Comparison of ENCODE assay signal across 15 cellular contexts in genomic region chr10:20616918-20617801, GRCh38.
DNase-seq lines count a peak whose midpoint lies in the region; ATAC-seq, FAIRE-seq and TF ChIP-seq lines count a peak whose summit lies in the region.
"Had no signal": no experiment of that assay in that cellular context is flagged by ENCODE, and none has a peak within 500 bp of the region (broad histone marks: within the 10 kb centered on the region; RNA-seq: fewer than 3 reads in every experiment).

No MANE protein-coding gene starts in this region.

- H3K79me2 ChIP-seq in K562 (ENCODE audit: control insufficient read depth, insufficient read depth, low read length) (no peaks in the 10 kb centered on the region), trophoblast cell (ENCODE audit: control insufficient read depth, insufficient read depth, low read length, poor library complexity) (no peaks in the 10 kb centered on the region)

- POLR2A ChIA-PET in K562 (lab: Yijun Ruan, JAX) = no interaction called here

- ATAC-seq in K562 = no peak

- H3K4me1 ChIP-seq in K562 (replicated peaks in 1 of 2; ENCODE audit: control insufficient read depth in 2 of 2, insufficient read depth in 2 of 2, low read length in 2 of 2) (no peaks in the 10 kb centered on the region), trophoblast cell (ENCODE audit: control insufficient read depth in 1 of 2, insufficient read depth in 2 of 2, low read length in 2 of 2) (no peaks in the 10 kb centered on the region)

- intact Hi-C loops in activated naive CD4-positive, alpha-beta T cell treated with anti-CD3 and anti-CD28 coated beads for 36 hours (cut with micrococcal nuclease) = no loop called here
- intact Hi-C loops in K562 (cut with micrococcal nuclease) = no loop called here

- H3K27me3 ChIP-seq in K562 (ENCODE audit: control insufficient read depth in 2 of 2, insufficient read depth in 2 of 2, low read length in 2 of 2) (no peaks in the 10 kb centered on the region), trophoblast cell (ENCODE audit: insufficient read depth, low read length) (no peaks in the 10 kb centered on the region)

- no peaks in the 10 kb centered on the region for H3K9me3 Mint-ChIP-seq in activated naive CD4-positive, alpha-beta T cell treated with anti-CD3 and anti-CD28 coated beads for 36 hours
- H3K9me3 Mint-ChIP-seq: activated CD4-positive, alpha-beta memory T cell treated with anti-CD3 and anti-CD28 coated beads for 36 hours had no signal

- TF ChIP-seq POLR2A in K562 (conservative IDR thresholded peaks at IDR 0.05) = no peak

- H3K36me3 ChIP-seq in K562 (ENCODE audit: control insufficient read depth, insufficient read depth, low read length) (no peaks in the 10 kb centered on the region), trophoblast cell (ENCODE audit: control insufficient read depth in 1 of 2, insufficient read depth in 2 of 2, low read length in 2 of 2) (no peaks in the 10 kb centered on the region)

- H3K23ac ChIP-seq in trophoblast cell (ENCODE audit: low read length) = no peak overlapping the region

- CTCF ChIA-PET in activated naive CD4-positive, alpha-beta T cell treated with anti-CD3 and anti-CD28 coated beads for 36 hours (lab: Charles Lee) = no interaction called here
- CTCF ChIA-PET in K562 (lab: Yijun Ruan, JAX; ENCODE audit: low intra/inter-chr PET ratio) = no interaction called here

- H3K9ac ChIP-seq in K562 (ENCODE audit: insufficient read depth in 1 of 2, low read depth in 2 of 2, low read length in 2 of 2) (no peak overlapping the region), trophoblast cell (ENCODE audit: low read length) (no peak overlapping the region)

- H3K18ac ChIP-seq in trophoblast cell (ENCODE audit: low read length) = no peak overlapping the region

- no peaks in the 10 kb centered on the region for H3K4me1 Mint-ChIP-seq in activated naive CD4-positive, alpha-beta T cell treated with anti-CD3 and anti-CD28 coated beads for 36 hours (ENCODE audit: low read depth)

- no peak overlapping the region for H2BK12ac ChIP-seq in trophoblast cell (ENCODE audit: low read length)

- no TSS peak for BruUV-seq in K562 (replicated peaks; lab: Mats Ljungman, UMichigan)

- no peaks in the 10 kb centered on the region for H3K79me1 ChIP-seq in trophoblast cell (ENCODE audit: low read length)

- in situ Hi-C loops in K562 (cut with MboI) = no loop called here

- no peak for FAIRE-seq in K562 (lab: Jason Lieb, UNC)
- FAIRE-seq: RCC 7860 had no signal

- no peak overlapping the region for H4K12ac ChIP-seq in trophoblast cell (ENCODE audit: low read depth, low read length)

- TF ChIP-seq RAD21 in K562 (CRISPR knock-in tag; conservative IDR thresholded peaks at IDR 0.05 in 1 of 2, IDR thresholded peaks at IDR 0.05 in 1 of 2) = no peak

- H3K36me3 Mint-ChIP-seq in activated naive CD4-positive, alpha-beta T cell treated with anti-CD3 and anti-CD28 coated beads for 36 hours (ENCODE audit: low read depth) = no peaks in the 10 kb centered on the region
- H3K36me3 Mint-ChIP-seq: activated CD4-positive, alpha-beta memory T cell treated with anti-CD3 and anti-CD28 coated beads for 36 hours had no signal

- H3K4me3 Mint-ChIP-seq in activated naive CD4-positive, alpha-beta T cell treated with anti-CD3 and anti-CD28 coated beads for 36 hours = no peak overlapping the region
- H3K4me3 Mint-ChIP-seq: activated CD4-positive, alpha-beta memory T cell treated with anti-CD3 and anti-CD28 coated beads for 36 hours had no signal

- no peak overlapping the region for H2BK5ac ChIP-seq in trophoblast cell (ENCODE audit: low read depth, low read length, poor library complexity)

- DNase-seq in activated naive CD4-positive, alpha-beta T cell treated with anti-CD3 and anti-CD28 coated beads for 36 hours = peak; percentile 5
- DNase-seq in activated naive CD4-positive, alpha-beta T cell (lab: John Stamatoyannopoulos, UW) = no peak
- DNase-seq in NOMO-1 treated with dmso at 0.1 percent for 144 hours (lab: John Stamatoyannopoulos, UW; ENCODE audit: unreplicated experiment) (peak; percentile 77), K562 (ENCODE audit: extremely low read depth in 1 of 4, low spot score in 3 of 4) (no peak), putamen (ENCODE audit: low spot score) (peak; percentile 7), trophoblast cell (no peak), hippocampal formation (lab: John Stamatoyannopoulos, UW) (no peak)
- DNase-seq in stimulated activated CD4-positive, alpha-beta T cell treated with anti-CD3 and anti-CD28 coated beads, Interleukin-15, amount 100 ng/mL, for 24 hours = no peak
- DNase-seq: activated CD4-positive, alpha-beta memory T cell treated with anti-CD3 and anti-CD28 coated beads for 36 hours; activated effector memory CD4-positive, alpha-beta T cell treated with Interleukin-2 at 50 U/mL for 16 hours; kidney glomerular epithelial cell; NCI-H187 treated with DMSO at 0.1 percent for 48 hours; NCI-H510A had no signal

- no peak overlapping the region for H2BK120ac ChIP-seq in trophoblast cell (ENCODE audit: insufficient read depth, low read length, poor library complexity)

- H2AFZ ChIP-seq in K562 (ENCODE audit: low read depth, low read length) = no peak overlapping the region
- H2AFZ ChIP-seq in trophoblast cell (ENCODE audit: insufficient read depth, low read length, poor library complexity) = no peak overlapping the region

- no peak overlapping the region for H3K4ac ChIP-seq in trophoblast cell (ENCODE audit: low read depth, low read length)

- H3K4me2 ChIP-seq in K562 (ENCODE audit: insufficient read depth, low read length) (no peak overlapping the region), trophoblast cell (ENCODE audit: low read length) (no peak overlapping the region)

- H4K8ac ChIP-seq in trophoblast cell (ENCODE audit: low read depth, low read length) = no peak overlapping the region

- no peaks in the 10 kb centered on the region for H4K20me1 ChIP-seq in K562 (replicated peaks; ENCODE audit: control insufficient read depth, insufficient read depth, low read length)

- H3K9me3 ChIP-seq in K562 (replicated peaks; ENCODE audit: control insufficient read depth, insufficient read depth, low read depth, low read length) (no peaks in the 10 kb centered on the region), trophoblast cell (ENCODE audit: insufficient read depth, low read depth, low read length) (no peaks in the 10 kb centered on the region)

- H3K9me1 ChIP-seq in K562 (ENCODE audit: control insufficient read depth, insufficient read depth, low read length) = no peaks in the 10 kb centered on the region

- H3K27me3 Mint-ChIP-seq in activated naive CD4-positive, alpha-beta T cell treated with anti-CD3 and anti-CD28 coated beads for 36 hours (ENCODE audit: low read depth) = no peaks in the 10 kb centered on the region
- H3K27me3 Mint-ChIP-seq: activated CD4-positive, alpha-beta memory T cell treated with anti-CD3 and anti-CD28 coated beads for 36 hours had no signal

- no peak overlapping the region for H3K27ac Mint-ChIP-seq in activated naive CD4-positive, alpha-beta T cell treated with anti-CD3 and anti-CD28 coated beads for 36 hours
- H3K27ac Mint-ChIP-seq: activated CD4-positive, alpha-beta memory T cell treated with anti-CD3 and anti-CD28 coated beads for 36 hours had no signal

- H3K4me3 ChIP-seq in K562 = no peak overlapping the region
- no peak overlapping the region for H3K4me3 ChIP-seq in trophoblast cell (ENCODE audit: low read depth, low read length)
- H3K4me3 ChIP-seq: coronary artery had no signal

- TF ChIP-seq CTCF in K562 (IDR thresholded peaks at IDR 0.05 in 2 of 3, conservative IDR thresholded peaks at IDR 0.05 in 1 of 3; ENCODE audit: insufficient read depth in 2 of 3, low read depth in 1 of 3, low read length in 3 of 3) = no peak

- no peak overlapping the region for H3K14ac ChIP-seq in trophoblast cell (ENCODE audit: low read length)

- no peak for TF ChIP-seq EP300 in K562 (IDR thresholded peaks at IDR 0.05; ENCODE audit: low read length)

- no peak overlapping the region for H2AK5ac ChIP-seq in trophoblast cell (ENCODE audit: low read length)

- H4K91ac ChIP-seq in trophoblast cell (ENCODE audit: low read depth, low read length) = no peak overlapping the region

- WGBS in K562 (ENCODE audit: insufficient coverage, low coverage, missing lambda C conversion rate) = 0% methylated on average over 12 of the region's 12 CpGs
- WGBS in trophoblast cell (ENCODE audit: extremely low coverage, insufficient coverage, insufficient read length) = no CpG with 5 or more reads among the region's 12 CpGs

- H3K27ac ChIP-seq in K562 (ENCODE audit: extremely low read depth, low read depth, low read length) (no peak overlapping the region), trophoblast cell (ENCODE audit: low read depth, low read length) (no peak overlapping the region)
- H3K27ac ChIP-seq: coronary artery had no signal

TF ChIP-seq in K562, 482 proteins besides CTCF, POLR2A, EP300 and RAD21:
- TF ChIP-seq CBX5 (IDR thresholded peaks at IDR 0.05; ENCODE audit: borderline replicate concordance, low read depth) (no peak), SPI1 (IDR thresholded peaks at IDR 0.05; ENCODE audit: borderline replicate concordance, low read depth, low read length) (peak; percentile 48; the same call in 1 of the 2 replicates)

Comparison
In these comparisons a context has a peak if more than half of its experiments do, and no peak if none do; other contexts are left out.
1. DNase-seq: peak in activated naive CD4-positive, alpha-beta T cell treated with anti-CD3 and anti-CD28 coated beads for 36 hours (single experiment), NOMO-1 treated with dmso at 0.1 percent for 144 hours (single experiment) and putamen (single experiment); none in activated naive CD4-positive, alpha-beta T cell (0 of 4), K562 (0 of 4), stimulated activated CD4-positive, alpha-beta T cell treated with anti-CD3 and anti-CD28 coated beads, Interleukin-15, amount 100 ng/mL, for 24 hours (single experiment), trophoblast cell (0 of 2) and hippocampal formation (0 of 2).